Comparison of ENCODE assay signal across 1 cellular context in genomic region chr4:57061395-57061794, GRCh38.
TF ChIP-seq lines count a peak whose summit lies in the region.

No MANE protein-coding gene starts in this region.

TF ChIP-seq in GM23338, 12 proteins besides CTCF, POLR2A, EP300 and RAD21 (continued from another document):
- TF ChIP-seq ZNF462 (CRISPR knock-in tag; IDR thresholded peaks at IDR 0.05), result no peak
- no peak for TF ChIP-seq REST (IDR thresholded peaks at IDR 0.05; ENCODE audit: unreplicated experiment)
- no peak for TF ChIP-seq CREB1 (CRISPR knock-in tag; IDR thresholded peaks at IDR 0.05; ENCODE audit: low read depth)
- TF ChIP-seq JUNB (IDR thresholded peaks at IDR 0.05; ENCODE audit: unreplicated experiment), result no peak
